In genomic region chr19:38723606-38724379, GRCh38 we compare ENCODE assay signal across 17 cellular contexts. TPM values are rescaled to one million over a fixed set of nuclear protein-coding genes. Genes with fewer than 3 reads are reported as not detected.
DNase-seq lines count a peak whose midpoint lies in the region; ATAC-seq, FAIRE-seq and TF ChIP-seq lines count a peak whose summit lies in the region.
"Had no signal": no experiment of that assay in that cellular context is flagged by ENCODE, and none has a peak within 500 bp of the region (broad histone marks: within the 10 kb centered on the region; RNA-seq: fewer than 3 reads in every experiment).

No MANE protein-coding gene starts in this region.

- H3K27me3 Mint-ChIP-seq in activated naive CD8-positive, alpha-beta T cell treated with anti-CD3 and anti-CD28 coated beads for 36 hours: no peaks in the 10 kb centered on the region
- H3K27me3 Mint-ChIP-seq: activated B cell treated with CpG ODN at 0.5 μM for 24 hours; naive thymus-derived CD4-positive, alpha-beta T cell; stimulated activated naive CD8-positive, alpha-beta T cell treated with anti-CD3 and anti-CD28 coated beads, Interleukin-15, amount 100 ng/mL, for 72 hours had no signal

- no peak overlapping the region for H2AFZ ChIP-seq in K562 (ENCODE audit: low read depth, low read length)

- peak overlapping the region; percentile 70 for H3K27ac Mint-ChIP-seq in stimulated activated effector memory CD8-positive, alpha-beta T cell treated with anti-CD3 and anti-CD28 coated beads, Interleukin-12 subunit alpha, Interleukin-12 subunit beta, amount 100 ng/mL, for 72 hours
- no peak overlapping the region for H3K27ac Mint-ChIP-seq in activated naive CD8-positive, alpha-beta T cell treated with anti-CD3 and anti-CD28 coated beads for 36 hours
- H3K27ac Mint-ChIP-seq: activated B cell treated with CpG ODN at 0.5 μM for 24 hours; naive thymus-derived CD4-positive, alpha-beta T cell had no signal

- no peak for DNase-seq in K562 (ENCODE audit: extremely low read depth in 1 of 4, low spot score in 3 of 4)
- peak; percentile 73 for DNase-seq in islet precursor cell
- DNase-seq in stimulated activated effector memory CD8-positive, alpha-beta T cell treated with anti-CD3 and anti-CD28 coated beads, Interleukin-12 subunit alpha, Interleukin-12 subunit beta, amount 100 ng/mL, for 72 hours (ENCODE audit: low spot score in 2 of 2): no peak
- no peak for DNase-seq in activated naive CD8-positive, alpha-beta T cell treated with anti-CD3 and anti-CD28 coated beads for 36 hours
- DNase-seq in RCC 7860 (ENCODE audit: low spot score): no peak
- no peak for DNase-seq in DMS153 treated with DMSO at 0.1 percent for 48 hours (lab: John Stamatoyannopoulos, UW; ENCODE audit: unreplicated experiment)
- DNase-seq in activated CD4-positive, CD25-positive, alpha-beta regulatory T cell (lab: John Stamatoyannopoulos, UW): no peak
- DNase-seq: activated B cell treated with CpG ODN at 0.5 μM for 24 hours; naive thymus-derived CD4-positive, alpha-beta T cell; NCI-H2029; NCI-H510A; stimulated activated naive CD8-positive, alpha-beta T cell treated with anti-CD3 and anti-CD28 coated beads, Interleukin-15, amount 100 ng/mL, for 72 hours; T-helper 2 cell had no signal

- H3K4me3 ChIP-seq in HEK293 (ENCODE audit: low read depth, low read length): no peak overlapping the region
- no peak overlapping the region for H3K4me3 ChIP-seq in K562
- H3K4me3 ChIP-seq: lung, psoas muscle had no signal

- no peak for TF ChIP-seq POLR2A in K562 (conservative IDR thresholded peaks at IDR 0.05)

- no peak for TF ChIP-seq EP300 in K562 (IDR thresholded peaks at IDR 0.05; ENCODE audit: low read length)

- no peaks in the 10 kb centered on the region for H3K9me3 Mint-ChIP-seq in stimulated activated effector memory CD8-positive, alpha-beta T cell treated with anti-CD3 and anti-CD28 coated beads, Interleukin-12 subunit alpha, Interleukin-12 subunit beta, amount 100 ng/mL, for 72 hours
- H3K9me3 Mint-ChIP-seq in activated naive CD8-positive, alpha-beta T cell treated with anti-CD3 and anti-CD28 coated beads for 36 hours: no peaks in the 10 kb centered on the region
- H3K9me3 Mint-ChIP-seq: activated B cell treated with CpG ODN at 0.5 μM for 24 hours; naive thymus-derived CD4-positive, alpha-beta T cell; stimulated activated naive CD8-positive, alpha-beta T cell treated with anti-CD3 and anti-CD28 coated beads, Interleukin-15, amount 100 ng/mL, for 72 hours had no signal

- peaks cover 37% of the 10 kb centered on the region for H3K4me1 Mint-ChIP-seq in stimulated activated effector memory CD8-positive, alpha-beta T cell treated with anti-CD3 and anti-CD28 coated beads, Interleukin-12 subunit alpha, Interleukin-12 subunit beta, amount 100 ng/mL, for 72 hours
- peaks cover 7% of the 10 kb centered on the region for H3K4me1 Mint-ChIP-seq in activated naive CD8-positive, alpha-beta T cell treated with anti-CD3 and anti-CD28 coated beads for 36 hours
- H3K4me1 Mint-ChIP-seq: activated B cell treated with CpG ODN at 0.5 μM for 24 hours had no signal

- in situ Hi-C loops in K562 (cut with MboI): no loop called here

- TF ChIP-seq CTCF in HEK293 (tag by site-specific recombination; IDR thresholded peaks at IDR 0.05) (no peak), K562 (IDR thresholded peaks at IDR 0.05 in 2 of 3, conservative IDR thresholded peaks at IDR 0.05 in 1 of 3; ENCODE audit: insufficient read depth in 2 of 3, low read depth in 1 of 3, low read length in 3 of 3) (no peak)

- H3K4me2 ChIP-seq in K562 (ENCODE audit: insufficient read depth, low read length): no peak overlapping the region

- 87% methylated on average over 22 of the region's 34 CpGs for WGBS in K562 (ENCODE audit: insufficient coverage, low coverage, missing lambda C conversion rate)

- H3K9ac ChIP-seq in K562 (ENCODE audit: insufficient read depth in 1 of 2, low read depth in 2 of 2, low read length in 2 of 2): no peak overlapping the region

- peaks cover 95% of the 10 kb centered on the region for H3K36me3 Mint-ChIP-seq in stimulated activated effector memory CD8-positive, alpha-beta T cell treated with anti-CD3 and anti-CD28 coated beads, Interleukin-12 subunit alpha, Interleukin-12 subunit beta, amount 100 ng/mL, for 72 hours
- peaks cover 2% of the 10 kb centered on the region for H3K36me3 Mint-ChIP-seq in activated naive CD8-positive, alpha-beta T cell treated with anti-CD3 and anti-CD28 coated beads for 36 hours

- intact Hi-C loops in K562 (cut with micrococcal nuclease): no loop called here

- H3K27me3 ChIP-seq in K562 (ENCODE audit: control insufficient read depth in 2 of 2, insufficient read depth in 2 of 2, low read length in 2 of 2): no peaks in the 10 kb centered on the region

- POLR2A ChIA-PET in HEK293 (lab: Yijun Ruan, JAX): interaction anchor here (0.6 to 6.2 kb wide), 5 partner anchors 10 to 125 kb away, joined by 3 to 46 read pairs (median 5); partner anchors contain the start of gene ACTN4
- POLR2A ChIA-PET in K562 (lab: Yijun Ruan, JAX): interaction anchor here (0.6 to 2.2 kb wide), 8 partner anchors 8 to 383 kb away, joined by 3 to 8 read pairs (median 3); no protein-coding TSS in a partner anchor

- peaks cover 4% of the 10 kb centered on the region; the same call in 1 of the 2 replicates for H4K20me1 ChIP-seq in K562 (replicated peaks; ENCODE audit: control insufficient read depth, insufficient read depth, low read length)

- no peak for FAIRE-seq in K562 (lab: Jason Lieb, UNC)
- FAIRE-seq in RCC 7860 (lab: Jason Lieb, UNC): no peak
- FAIRE-seq: frontal cortex had no signal

- H3K36me3 ChIP-seq in HEK293 (ENCODE audit: control insufficient read depth in 2 of 2, insufficient read depth in 1 of 2, low read length in 2 of 2) (peaks cover 78 to 98% of the 10 kb centered on the region in 2 experiments), K562 (ENCODE audit: control insufficient read depth, insufficient read depth, low read length) (peaks cover 98% of the 10 kb centered on the region; the same call in 2 of the 3 replicates)

- TF ChIP-seq RAD21 in K562 (CRISPR knock-in tag; conservative IDR thresholded peaks at IDR 0.05 in 1 of 2, IDR thresholded peaks at IDR 0.05 in 1 of 2): no peak

- BruUV-seq in K562 (replicated peaks; lab: Mats Ljungman, UMichigan): TSS peak; percentile 39

- H3K4me1 ChIP-seq in HEK293 (ENCODE audit: control insufficient read depth, insufficient read depth, low read length) (no peaks in the 10 kb centered on the region), K562 (replicated peaks in 1 of 2; ENCODE audit: control insufficient read depth in 2 of 2, insufficient read depth in 2 of 2, low read length in 2 of 2) (peaks cover 11 to 59% of the 10 kb centered on the region in 2 experiments)

- H3K9me1 ChIP-seq in K562 (ENCODE audit: control insufficient read depth, insufficient read depth, low read length): no peaks in the 10 kb centered on the region

- H3K4me3 Mint-ChIP-seq in stimulated activated effector memory CD8-positive, alpha-beta T cell treated with anti-CD3 and anti-CD28 coated beads, Interleukin-12 subunit alpha, Interleukin-12 subunit beta, amount 100 ng/mL, for 72 hours: no peak overlapping the region
- H3K4me3 Mint-ChIP-seq in activated naive CD8-positive, alpha-beta T cell treated with anti-CD3 and anti-CD28 coated beads for 36 hours: no peak overlapping the region
- H3K4me3 Mint-ChIP-seq: activated B cell treated with CpG ODN at 0.5 μM for 24 hours; naive thymus-derived CD4-positive, alpha-beta T cell; stimulated activated naive CD8-positive, alpha-beta T cell treated with anti-CD3 and anti-CD28 coated beads, Interleukin-15, amount 100 ng/mL, for 72 hours had no signal

- 0 out of 2 replicates have a peak overlapping the region, but pooled peaks have one; percentile 9 for H3K27ac ChIP-seq in HEK293 (ENCODE audit: extremely low read depth, low read depth, low read length)
- no peak overlapping the region for H3K27ac ChIP-seq in K562 (ENCODE audit: extremely low read depth, low read depth, low read length)

- CTCF ChIA-PET in HEK293 (lab: Yijun Ruan, JAX) (interaction anchor here (0.6 to 2.0 kb wide), 9 partner anchors 11 to 388 kb away, joined by 3 to 10 read pairs (median 3); partner anchors contain the start of genes CATSPERG, MRPS12 and SARS2), K562 (lab: Yijun Ruan, JAX; ENCODE audit: low intra/inter-chr PET ratio) (no interaction called here)

- ATAC-seq in K562: no peak
- ATAC-seq in stimulated activated effector memory CD8-positive, alpha-beta T cell treated with anti-CD3 and anti-CD28 coated beads, Interleukin-12 subunit alpha, Interleukin-12 subunit beta, amount 100 ng/mL, for 72 hours: no peak
- ATAC-seq: naive thymus-derived CD4-positive, alpha-beta T cell; psoas muscle; stimulated activated naive CD8-positive, alpha-beta T cell treated with anti-CD3 and anti-CD28 coated beads, Interleukin-15, amount 100 ng/mL, for 72 hours had no signal

- H3K79me2 ChIP-seq in K562 (ENCODE audit: control insufficient read depth, insufficient read depth, low read length): no peaks in the 10 kb centered on the region

- H3K9me3 ChIP-seq in HEK293 (ENCODE audit: control insufficient read depth, insufficient read depth, low read depth, low read length) (no peaks in the 10 kb centered on the region), K562 (replicated peaks; ENCODE audit: control insufficient read depth, insufficient read depth, low read depth, low read length) (no peaks in the 10 kb centered on the region)
- H3K9me3 ChIP-seq: psoas muscle had no signal

RNA-seq across cellular contexts. Expression of gene CAPN12, which starts 20.5 kb away (rescaled TPM):
- total RNA-seq in K562 (2011; cell fraction: chromatin; rRNA removed; ENCODE audit: low replicate concordance): 21.8 and 34.6 TPM in 2 replicates
- total RNA-seq in K562 (2011; cell fraction: nucleolus; rRNA removed): 22.1 and 24.8 TPM in 2 replicates
- total RNA-seq in K562 (2011; cell fraction: nucleoplasm; rRNA removed): 16.0 and 28.2 TPM in 2 replicates
- total RNA-seq in K562 (2014; rRNA removed): 1.6 and 3.1 TPM in 2 replicates
- 0.89 and 1.2 TPM in 2 replicates for total RNA-seq in K562 (2014; rRNA removed; fragmentation: Illumina TruSeq; extraction: Trizol)
- 0.83 and 0.87 TPM in 2 replicates for total RNA-seq in K562 (2015; rRNA removed; fragmentation: Illumina TruSeq; extraction: Trizol)
- total RNA-seq in K562 (2021): 3.7 and 4.8 TPM in 2 replicates
- 6.8 and 14.8 TPM in 2 replicates for polyA plus RNA-seq in K562 (2011; rRNA removed)
- polyA plus RNA-seq in K562 (2011; cell fraction: cytosol; rRNA removed): 11.9 and 13.7 TPM in 2 replicates
- 61.9 and 73.0 TPM in 2 replicates for polyA plus RNA-seq in K562 (2011; cell fraction: nucleus; rRNA removed)
- polyA plus RNA-seq in K562 (2012): 2.9 and 8.2 TPM in 2 replicates
- polyA plus RNA-seq in K562 (2014; fragmentation: Illumina TruSeq; extraction: Trizol): 3.4 and 4.7 TPM in 2 replicates
- 1 to 10 TPM in 1 of 2 experiments, under 1 TPM in 1; 0.84 to 1.0 TPM for polyA plus RNA-seq in K562 (2014; fragmentation: Nextera tagmentation; extraction: Ambion mirVana)
- polyA plus RNA-seq in K562 (2014; rRNA removed): 5.6 and 7.0 TPM in 2 replicates
- polyA minus RNA-seq in K562 (2011; rRNA and poly(A)+ RNA removed): 1.2 and 1.3 TPM in 2 replicates
- polyA minus RNA-seq in K562 (2011; cell fraction: cytosol; rRNA and poly(A)+ RNA removed): 2.8 and 4.4 TPM in 2 replicates
- polyA minus RNA-seq in K562 (2011; cell fraction: nucleus; rRNA and poly(A)+ RNA removed): 5.1 and 7.3 TPM in 2 replicates
- total RNA-seq in activated naive CD8-positive, alpha-beta T cell treated with anti-CD3 and anti-CD28 coated beads for 36 hours: 1 to 10 TPM; 3.8 to 3.9 TPM

RNA-seq across cellular contexts. Expression of gene LGALS7, which starts 49.5 kb away (rescaled TPM):
- total RNA-seq in K562 (2011; cell fraction: chromatin; rRNA removed; ENCODE audit: low replicate concordance): not detected in 2 replicates
- total RNA-seq in K562 (2011; cell fraction: nucleolus; rRNA removed): not detected in 2 replicates
- total RNA-seq in K562 (2011; cell fraction: nucleoplasm; rRNA removed): not detected in 2 replicates
- total RNA-seq in K562 (2014; rRNA removed) (not detected in 2 replicates), K562 (2014; rRNA removed; fragmentation: Illumina TruSeq; extraction: Trizol) (not detected in 2 replicates), K562 (2015; rRNA removed; fragmentation: Illumina TruSeq; extraction: Trizol) (not detected in 2 replicates), K562 (2021) (not detected in 2 replicates)
- polyA plus RNA-seq in K562 (2011; rRNA removed) (not detected in 2 replicates), K562 (2014; fragmentation: Illumina TruSeq; extraction: Trizol) (not detected in 2 replicates), K562 (2014; fragmentation: Nextera tagmentation; extraction: Ambion mirVana) (not detected), K562 (2014; rRNA removed) (not detected in 2 replicates)
- not detected in 2 replicates for polyA plus RNA-seq in K562 (2011; cell fraction: cytosol; rRNA removed)
- polyA plus RNA-seq in K562 (2011; cell fraction: nucleus; rRNA removed): not detected in 2 replicates
- polyA plus RNA-seq in K562 (2012): not detected in 2 replicates
- polyA minus RNA-seq in K562 (2011; rRNA and poly(A)+ RNA removed): not detected in 2 replicates
- not detected in 2 replicates for polyA minus RNA-seq in K562 (2011; cell fraction: cytosol; rRNA and poly(A)+ RNA removed)
- polyA minus RNA-seq in K562 (2011; cell fraction: nucleus; rRNA and poly(A)+ RNA removed): not detected in 2 replicates
- total RNA-seq in activated naive CD8-positive, alpha-beta T cell treated with anti-CD3 and anti-CD28 coated beads for 36 hours: not detected
- total RNA-seq: activated B cell treated with CpG ODN at 0.5 μM for 24 hours; frontal cortex; naive thymus-derived CD4-positive, alpha-beta T cell; psoas muscle had no signal
- polyA plus RNA-seq: naive thymus-derived CD4-positive, alpha-beta T cell; psoas muscle had no signal
